Comparison of ENCODE assay signal across 32 cellular contexts in genomic region chr19:31329819-31330218, GRCh38. TPM values are rescaled to one million over a fixed set of nuclear protein-coding genes. Genes with fewer than 3 reads are reported as not detected.
DNase-seq lines count a peak whose midpoint lies in the region; ATAC-seq, FAIRE-seq and TF ChIP-seq lines count a peak whose summit lies in the region.
"Had no signal": no experiment of that assay in that cellular context is flagged by ENCODE, and none has a peak within 500 bp of the region (broad histone marks: within the 10 kb centered on the region; RNA-seq: fewer than 3 reads in every experiment).

No MANE protein-coding gene starts in this region.

- WGBS in A549 (ENCODE audit: missing lambda C conversion rate): 57% methylated on average over 4 of the region's 4 CpGs
- WGBS in sigmoid colon, 2 donors: 84 to 89% methylated on average over 4 of the region's 4 CpGs

- H3K36me3 Mint-ChIP-seq in brain: no peaks in the 10 kb centered on the region
- no peaks in the 10 kb centered on the region for H3K36me3 Mint-ChIP-seq in activated T-cell treated with anti-CD3 and anti-CD28 coated beads, Interleukin-2, amount 50 U/mL, for 24 hours (ENCODE audit: low read depth)
- H3K36me3 Mint-ChIP-seq: natural killer cell had no signal

- H3K4me3 ChIP-seq in A549: no peak overlapping the region
- no peak overlapping the region for H3K4me3 ChIP-seq in left lung
- H3K4me3 ChIP-seq in sigmoid colon: no peak overlapping the region
- H3K4me3 ChIP-seq: body of pancreas, hepatocyte, ovary had no signal

- H3K27me3 ChIP-seq in left lung: no peaks in the 10 kb centered on the region
- no peaks in the 10 kb centered on the region for H3K27me3 ChIP-seq in sigmoid colon
- H3K27me3 ChIP-seq: body of pancreas, hepatocyte, ovary had no signal

- TF ChIP-seq POLR2A in A549 (IDR thresholded peaks at IDR 0.05; ENCODE audit: low read length) (no peak), sigmoid colon (IDR thresholded peaks at IDR 0.05) (no peak)

- DNase-seq in A549 (ENCODE audit: low read depth in 1 of 2, low spot score in 1 of 2): no peak
- no peak for DNase-seq in left lung
- no peak for DNase-seq in sigmoid colon
- DNase-seq in activated T-cell treated with anti-CD3 and anti-CD28 coated beads, Interleukin-2, amount 50 U/mL, for 24 hours: no peak
- DNase-seq in NCI-H2081 treated with DMSO at 0.1 percent for 48 hours (lab: John Stamatoyannopoulos, UW): no peak
- DNase-seq: activated CD4-positive, alpha-beta T cell treated with anti-CD3 and anti-CD28 coated beads, Interleukin-2, amount 10 ng/mL, durations not matched to agents 7 days and 5 days; activated naive CD4-positive, alpha-beta T cell; activated T-cell treated with anti-CD3 and anti-CD28 coated beads, Interleukin-2, amount 50 U/mL, for 4 hours; body of pancreas; effector CD8-positive, alpha-beta T cell; foreskin melanocyte; immature natural killer cell; KG1; midbrain; MM.1S; natural killer cell; NCI-H2029 treated with DMSO at 0.1 percent for 48 hours; NCI-H2227 treated with DMSO at 0.1 percent for 48 hours; NCI-H526 treated with DMSO at 0.1 percent for 48 hours; ovary; retina; SIG-M5; stimulated activated naive CD8-positive, alpha-beta T cell treated with anti-CD3 and anti-CD28 coated beads, Interleukin-15, Interleukin-2, amounts not matched to agents 100 U/mL and 50 U/mL, for 24 hours; SW 1271; T-helper 9 cell had no signal

- intact Hi-C loops in left lung (cut with DNase I): no loop called here
- intact Hi-C loops in sigmoid colon (cut with DNase I): loop anchor here (10.0 kb wide), 1 partner anchor 645 kb away; no protein-coding TSS in a partner anchor

- no peak overlapping the region for H3K4me2 ChIP-seq in A549
- H3K4me2 ChIP-seq: hepatocyte had no signal

- CTCF ChIA-PET in A549 (lab: Yijun Ruan, JAX): interaction anchor here (0.8 to 2.4 kb wide), 5 partner anchors 10 to 895 kb away, joined by 3 to 10 read pairs (median 7); no protein-coding TSS in a partner anchor

- H3K9me3 ChIP-seq in A549: no peaks in the 10 kb centered on the region
- H3K9me3 ChIP-seq in left lung: no peaks in the 10 kb centered on the region
- no peaks in the 10 kb centered on the region for H3K9me3 ChIP-seq in sigmoid colon
- H3K9me3 ChIP-seq: body of pancreas, ovary had no signal

- no peak for FAIRE-seq in A549 (lab: Jason Lieb, UNC)

- POLR2A ChIA-PET in A549 (lab: Yijun Ruan, JAX): no interaction called here

- H3K4me3 Mint-ChIP-seq in brain: no peak overlapping the region
- H3K4me3 Mint-ChIP-seq in activated T-cell treated with anti-CD3 and anti-CD28 coated beads, Interleukin-2, amount 50 U/mL, for 24 hours: no peak overlapping the region
- H3K4me3 Mint-ChIP-seq: activated CD4-positive, alpha-beta T cell treated with anti-CD3 and anti-CD28 coated beads, Interleukin-2, amount 10 ng/mL, durations not matched to agents 7 days and 5 days; activated T-cell treated with anti-CD3 and anti-CD28 coated beads, Interleukin-2, amount 50 U/mL, for 4 hours; B cell; immature natural killer cell; natural killer cell had no signal

- no peaks in the 10 kb centered on the region for H3K27me3 Mint-ChIP-seq in brain
- H3K27me3 Mint-ChIP-seq in activated T-cell treated with anti-CD3 and anti-CD28 coated beads, Interleukin-2, amount 50 U/mL, for 24 hours: no peaks in the 10 kb centered on the region
- H3K27me3 Mint-ChIP-seq: activated CD4-positive, alpha-beta T cell treated with anti-CD3 and anti-CD28 coated beads, Interleukin-2, amount 10 ng/mL, durations not matched to agents 7 days and 5 days had no signal

- no peaks in the 10 kb centered on the region for H3K36me3 ChIP-seq in left lung
- no peaks in the 10 kb centered on the region for H3K36me3 ChIP-seq in sigmoid colon
- H3K36me3 ChIP-seq: ovary had no signal

- no peak for ATAC-seq in A549
- ATAC-seq in left lung: peak; percentile 55
- ATAC-seq in HG03135 (IDR thresholded peaks at IDR 0.05; ENCODE audit: unreplicated experiment): no peak
- no peak for ATAC-seq in HG03460 (IDR thresholded peaks at IDR 0.05; ENCODE audit: unreplicated experiment)
- ATAC-seq: activated T-cell treated with anti-CD3 and anti-CD28 coated beads, Interleukin-2, amount 50 U/mL, for 4 hours; body of pancreas; natural killer cell; Panc1; stimulated activated naive CD8-positive, alpha-beta T cell treated with anti-CD3 and anti-CD28 coated beads, Interleukin-15, Interleukin-2, amounts not matched to agents 100 U/mL and 50 U/mL, for 24 hours had no signal

- TF ChIP-seq EP300 in A549 (IDR thresholded peaks at IDR 0.05): no peak
- no peak for TF ChIP-seq EP300 in sigmoid colon (IDR thresholded peaks at IDR 0.05)

- H3K27ac ChIP-seq in A549 (no peak overlapping the region), left lung (peak overlapping the region; percentile 3 to 51), sigmoid colon (peak overlapping the region; percentile 21 to 99 (median 72))
- H3K27ac ChIP-seq: body of pancreas, hepatocyte, ovary, VCaP had no signal

- TF ChIP-seq CTCF in A549 (IDR thresholded peaks at IDR 0.05) (no peak), brain (conservative IDR thresholded peaks at IDR 0.05) (no peak), left lung (IDR thresholded peaks at IDR 0.05) (no peak), sigmoid colon (IDR thresholded peaks at IDR 0.05) (no peak)

- H3K4me1 Mint-ChIP-seq in brain: peaks cover 79% of the 10 kb centered on the region
- peaks cover 4% of the 10 kb centered on the region for H3K4me1 Mint-ChIP-seq in activated T-cell treated with anti-CD3 and anti-CD28 coated beads, Interleukin-2, amount 50 U/mL, for 24 hours (ENCODE audit: low read depth)
- H3K4me1 Mint-ChIP-seq: B cell had no signal

- H3K4me1 ChIP-seq in A549 (0 out of 3 replicates have a peak, but pooled peaks cover 6% of the 10 kb centered on the region), left lung (peaks cover 2 to 39% of the 10 kb centered on the region in 2 donors), sigmoid colon (peaks cover 0 to 89% (median 68%) of the 10 kb centered on the region in 4 donors)
- H3K4me1 ChIP-seq: body of pancreas had no signal

- peak overlapping the region in 3 of 5 experiments; percentile 7 to 37 (median 14) for H3K27ac Mint-ChIP-seq in brain
- H3K27ac Mint-ChIP-seq in activated T-cell treated with anti-CD3 and anti-CD28 coated beads, Interleukin-2, amount 50 U/mL, for 24 hours: no peak overlapping the region
- H3K27ac Mint-ChIP-seq: activated CD4-positive, alpha-beta T cell treated with anti-CD3 and anti-CD28 coated beads, Interleukin-2, amount 10 ng/mL, durations not matched to agents 7 days and 5 days; B cell; immature natural killer cell; natural killer cell had no signal

- no peaks in the 10 kb centered on the region for H3K9me3 Mint-ChIP-seq in brain
- no peaks in the 10 kb centered on the region for H3K9me3 Mint-ChIP-seq in activated T-cell treated with anti-CD3 and anti-CD28 coated beads, Interleukin-2, amount 50 U/mL, for 24 hours
- H3K9me3 Mint-ChIP-seq: activated CD4-positive, alpha-beta T cell treated with anti-CD3 and anti-CD28 coated beads, Interleukin-2, amount 10 ng/mL, durations not matched to agents 7 days and 5 days; activated T-cell treated with anti-CD3 and anti-CD28 coated beads, Interleukin-2, amount 50 U/mL, for 4 hours; immature natural killer cell; natural killer cell had no signal

- no peak for TF ChIP-seq RAD21 in A549 (conservative IDR thresholded peaks at IDR 0.05 in 1 of 2, IDR thresholded peaks at IDR 0.05 in 1 of 2)

TF ChIP-seq in A549, 52 proteins besides CTCF, POLR2A, EP300 and RAD21:
- no peak for TF ChIP-seq ZC3H11A (IDR thresholded peaks at IDR 0.05)
- TF ChIP-seq CEBPB (IDR thresholded peaks at IDR 0.05): no peak
- no peak for TF ChIP-seq CHD2 (IDR thresholded peaks at IDR 0.05; ENCODE audit: low read length, partially characterized antibody)
- peak; percentile 67 for TF ChIP-seq MAFK (IDR thresholded peaks at IDR 0.05; ENCODE audit: partially characterized antibody)
- TF ChIP-seq GATA3 (IDR thresholded peaks at IDR 0.05; ENCODE audit: borderline replicate concordance): no peak

RNA-seq across cellular contexts. Expression of gene TSHZ3, which starts 19.4 kb away (rescaled TPM):
- polyA plus RNA-seq in A549 (2011; rRNA removed) (0.92 and 1.7 TPM in 2 replicates), A549 (2017; fragmentation: RNase III; extraction: RNeasy Plus Mini Kit Qiagen cat#74134 plus additional on column Dnase treatment) (2.0 to 2.1 TPM (median 2.0 TPM) in 3 replicates), brain (ENCODE audit: insufficient read depth, low read depth, low replicate concordance) (17.6 TPM), sigmoid colon (1 to 10 TPM in 2 of 3 donors, under 1 TPM in 1; 0.46 to 2.6 (median 1.2) TPM)
- polyA plus RNA-seq in A549 (2012; cell fraction: cytosol; rRNA removed): 0.77 and 1.1 TPM in 2 replicates
- 1.6 and 1.9 TPM in 2 replicates for polyA plus RNA-seq in A549 (2012; cell fraction: nucleus; rRNA removed)
- polyA minus RNA-seq in A549 (2011; rRNA and poly(A)+ RNA removed): 2.6 and 2.9 TPM in 2 replicates
- total RNA-seq in left lung (1 to 10 TPM; 6.7 to 7.0 TPM), sigmoid colon (10 to 100 TPM; 16.1 to 27.7 (median 21.2) TPM)

Comparison
In these comparisons a context has a peak if more than half of its experiments do, and no peak if none do; other contexts are left out.
1. H3K27ac ChIP-seq: peak in left lung (2 of 2) and sigmoid colon (4 of 4); none in A549 (0 of 2).